12 cellular contexts compared by ENCODE assay signal in the genomic region with DNA sequence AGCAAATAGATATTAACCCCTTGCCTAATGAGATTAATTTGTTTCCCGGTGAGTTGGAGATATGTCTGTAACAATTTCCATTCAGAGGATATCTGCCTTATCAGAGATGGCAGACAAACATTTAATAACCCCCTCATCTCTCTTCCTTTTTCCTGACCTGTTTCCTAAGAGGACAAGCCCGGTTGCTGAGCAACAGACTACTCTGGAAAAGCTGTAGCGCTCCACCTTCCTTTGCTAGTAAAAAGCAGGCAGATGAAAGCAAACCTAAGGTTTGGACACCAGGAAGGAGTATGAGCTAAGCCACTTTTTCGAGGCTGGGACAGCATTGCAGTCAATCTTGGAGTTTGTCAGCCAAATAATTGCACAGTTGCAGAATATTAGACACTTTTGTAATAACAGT.
"Had no signal": no experiment of that assay in that cellular context is flagged by ENCODE, and none has a peak within 500 bp of the region (broad histone marks: within the 10 kb centered on the region; RNA-seq: fewer than 3 reads in every experiment).

No MANE protein-coding gene starts in this region.

- ATAC-seq: activated CD4-positive, CD25-positive, alpha-beta regulatory T cell treated with anti-CD3 and anti-CD28 coated beads, Interleukin-2, amount 50 U/mL, for 24 hours; esophagus mucosa; left lung had no signal

- H3K9me3 ChIP-seq: adrenal gland, left lung, pancreas, upper lobe of left lung had no signal

- H3K36me3 ChIP-seq: adrenal gland, left lung, pancreas, upper lobe of left lung had no signal

- H3K4me3 ChIP-seq: adrenal gland, coronary artery, left lung, pancreas, upper lobe of left lung had no signal

- H3K4me1 ChIP-seq: adrenal gland, left lung, pancreas, upper lobe of left lung had no signal

- DNase-seq: activated naive CD4-positive, alpha-beta T cell treated with anti-CD3 and anti-CD28 coated beads, Interleukin-2, amount 50 U/mL, for 16 hours; activated T-cell treated with anti-CD3 and anti-CD28 coated beads, Interleukin-2, amount 50 U/mL, for 1 hour; adrenal gland; caudate nucleus; left lung; pancreas; stimulated activated CD4-positive, alpha-beta T cell treated with anti-CD3 and anti-CD28 coated beads, Interleukin-4, amount 100 ng/mL, for 1 hour; stimulated activated CD8-positive, alpha-beta memory T cell treated with anti-CD3 and anti-CD28 coated beads, Interleukin-4, amount 100 ng/mL, for 48 hours; upper lobe of left lung had no signal

- H3K27me3 ChIP-seq: adrenal gland, left lung, pancreas, upper lobe of left lung had no signal
